9 cellular contexts compared by ENCODE assay signal in genomic region chr17:36591434-36592315, GRCh38. TPM values are rescaled to one million over a fixed set of nuclear protein-coding genes. Genes with fewer than 3 reads are reported as not detected.
A peak's percentile ranks its signal among the peaks of the same experiment; 100 is the strongest.
DNase-seq lines count a peak whose midpoint lies in the region; ATAC-seq, FAIRE-seq and TF ChIP-seq lines count a peak whose summit lies in the region.
"Had no signal": no experiment of that assay in that cellular context is flagged by ENCODE, and none has a peak within 500 bp of the region (broad histone marks: within the 10 kb centered on the region; RNA-seq: fewer than 3 reads in every experiment).

DHRS11 (plus strand) TSS chr17:36591879; CDS start chr17:36592010, 131 bp downstream.

- no peaks in the 10 kb centered on the region for H3K27me3 Mint-ChIP-seq in central memory CD8-positive, alpha-beta T cell

- FAIRE-seq in kidney (lab: Jason Lieb, UNC): no peak
- FAIRE-seq: G401.6 had no signal

- intact Hi-C loops in kidney (cut with DNase I): no loop called here

- no peaks in the 10 kb centered on the region for H3K9me3 ChIP-seq in kidney (ENCODE audit: control insufficient read depth in 1 of 2, low read length in 2 of 2)

- peak; percentile 30 for DNase-seq in NK-92 treated with Interleukin-12 subunit alpha and Interleukin-12 subunit beta, amount 100 ng/mL, for 24 hours (lab: John Stamatoyannopoulos, UW)
- no peak for DNase-seq in NK-92 (lab: John Stamatoyannopoulos, UW; ENCODE audit: unreplicated experiment)
- DNase-seq in NCI-H2196 treated with DMSO at 0.1 percent for 48 hours (lab: John Stamatoyannopoulos, UW; ENCODE audit: unreplicated experiment): peak; percentile 34
- DNase-seq in central memory CD8-positive, alpha-beta T cell (ENCODE audit: low spot score in 2 of 2): peak; percentile 34 to 40
- peak; percentile 94 for DNase-seq in kidney
- peak; percentile 68 to 79 (median 74) for DNase-seq in stimulated activated CD4-positive, alpha-beta T cell treated with anti-CD3 and anti-CD28 coated beads, Interleukin-12 subunit alpha, Interleukin-12 subunit beta, amount 100 ng/mL, for 48 hours (ENCODE audit: low read depth in 2 of 3, low spot score in 1 of 3)

- H3K4me3 ChIP-seq in kidney (ENCODE audit: low read length in 2 of 2): peak within 1 kb of the TSS; percentile 69

- peaks cover 14 to 21% of the 10 kb centered on the region in 2 donors for H3K4me1 ChIP-seq in kidney (ENCODE audit: control insufficient read depth in 1 of 2, insufficient read depth in 1 of 2, low read depth in 1 of 2, low read length in 2 of 2)

- peaks cover 18% of the 10 kb centered on the region for H3K4me1 Mint-ChIP-seq in central memory CD8-positive, alpha-beta T cell

- H3K4me3 Mint-ChIP-seq in central memory CD8-positive, alpha-beta T cell: peak within 1 kb of the TSS; percentile 83

- TF ChIP-seq CTCF in kidney (IDR thresholded peaks at IDR 0.05; ENCODE audit: borderline replicate concordance, extremely low read depth, insufficient read depth): peak; percentile 17

- H3K9ac ChIP-seq in kidney (ENCODE audit: low read length in 2 of 2): peak within 1 kb of the TSS; percentile 58 to 67

- peak within 1 kb of the TSS; percentile 41 to 52 for H3K27ac ChIP-seq in kidney (ENCODE audit: low read depth in 2 of 2, low read length in 2 of 2)

- H3K9me3 Mint-ChIP-seq in central memory CD8-positive, alpha-beta T cell: no peaks in the 10 kb centered on the region

- ATAC-seq in HG02981 (IDR thresholded peaks at IDR 0.05; ENCODE audit: unreplicated experiment): peak; percentile 74
- peak; percentile 96 to 98 for ATAC-seq in activated CD4-positive, CD25-positive, alpha-beta regulatory T cell treated with anti-CD3 and anti-CD28 coated beads, Interleukin-2, amount 50 U/mL, for 24 hours
- peak; percentile 84 for ATAC-seq in central memory CD8-positive, alpha-beta T cell (replicated peaks; ENCODE audit: extremely low read depth, poor library complexity, severe bottlenecking)

- H3K27ac Mint-ChIP-seq in central memory CD8-positive, alpha-beta T cell (ENCODE audit: low read depth): peak within 1 kb of the TSS; percentile 69

- peaks cover 7 to 20% of the 10 kb centered on the region in 2 donors for H3K36me3 ChIP-seq in kidney (ENCODE audit: control insufficient read depth in 1 of 2, insufficient read depth in 2 of 2, low read length in 2 of 2)

- peaks cover 31% of the 10 kb centered on the region for H3K36me3 Mint-ChIP-seq in central memory CD8-positive, alpha-beta T cell (ENCODE audit: insufficient read depth)

RNA-seq across cellular contexts. Expression of gene DHRS11, which starts in this region (rescaled TPM):
- 11.8 TPM for total RNA-seq in kidney
- 40.7 TPM for polyA plus RNA-seq in kidney (ENCODE audit: insufficient read depth, low read depth, low replicate concordance)
